Comparison of ENCODE assay signal across 10 cellular contexts in the genomic region with DNA sequence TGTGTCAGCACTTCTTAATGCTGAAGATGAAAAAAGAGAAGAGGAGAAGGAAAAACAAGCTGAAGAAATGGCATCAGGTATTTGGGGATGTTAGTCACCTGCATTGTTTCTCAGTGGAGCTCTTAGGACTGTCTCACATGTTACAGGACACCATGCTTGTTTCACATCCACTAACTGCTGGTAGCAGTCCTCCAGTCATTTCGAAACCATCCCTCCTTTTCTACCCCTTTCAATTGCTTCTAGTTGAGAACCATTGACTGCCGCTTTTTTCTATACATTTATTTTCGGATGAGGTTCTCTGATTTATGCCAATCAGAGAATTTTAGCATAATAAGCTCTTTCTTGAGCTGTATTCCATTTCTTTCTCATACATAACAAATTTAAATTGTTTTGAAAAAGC. TPM values are rescaled to one million over a fixed set of nuclear protein-coding genes. Genes with fewer than 3 reads are reported as not detected.
DNase-seq lines count a peak whose midpoint lies in the region; ATAC-seq and TF ChIP-seq lines count a peak whose summit lies in the region.
"Had no signal": no experiment of that assay in that cellular context is flagged by ENCODE, and none has a peak within 500 bp of the region (broad histone marks: within the 10 kb centered on the region; RNA-seq: fewer than 3 reads in every experiment).

No MANE protein-coding gene starts in this region.

- TF ChIP-seq CTCF in neutrophil (IDR thresholded peaks at IDR 0.05), result no peak

- H3K27me3 ChIP-seq in neutrophil, result no peaks in the 10 kb centered on the region

- H3K36me3 Mint-ChIP-seq in activated CD4-positive, alpha-beta T cell treated with anti-CD3 and anti-CD28 coated beads for 36 hours (ENCODE audit: low read depth), result peaks cover 51% of the 10 kb centered on the region

- H3K27ac Mint-ChIP-seq in activated CD4-positive, alpha-beta T cell treated with anti-CD3 and anti-CD28 coated beads for 36 hours, result peak overlapping the region; percentile 73

- H3K27me3 Mint-ChIP-seq in activated CD4-positive, alpha-beta T cell treated with anti-CD3 and anti-CD28 coated beads for 36 hours, result no peaks in the 10 kb centered on the region

- peak; percentile 95 for ATAC-seq in activated CD4-positive, alpha-beta T cell treated with anti-CD3 and anti-CD28 coated beads for 36 hours
- peak; percentile 100 for ATAC-seq in GM21723 (IDR thresholded peaks at IDR 0.05; ENCODE audit: unreplicated experiment)
- peak; percentile 100 for ATAC-seq in HG03439 (IDR thresholded peaks at IDR 0.05; ENCODE audit: unreplicated experiment)

- H3K9me3 ChIP-seq in neutrophil, result no peaks in the 10 kb centered on the region

- peaks cover 54% of the 10 kb centered on the region for H3K36me3 ChIP-seq in neutrophil

- H3K4me3 ChIP-seq in neutrophil (ENCODE audit: low read depth in 1 of 2, low read length in 1 of 2), result no peak overlapping the region

- CTCF ChIA-PET in activated CD4-positive, alpha-beta T cell treated with anti-CD3 and anti-CD28 coated beads for 36 hours (lab: Charles Lee), result interaction anchor here (0.7 to 2.9 kb wide), 9 partner anchors 19 to 298 kb away, joined by 3 to 12 read pairs (median 4); no protein-coding TSS in a partner anchor

- no peaks in the 10 kb centered on the region for H3K4me1 ChIP-seq in neutrophil (ENCODE audit: control insufficient read depth in 1 of 2, insufficient read depth in 1 of 2, low read depth in 1 of 2, low read length in 1 of 2)

- intact Hi-C loops in activated CD4-positive, alpha-beta T cell treated with anti-CD3 and anti-CD28 coated beads for 36 hours (cut with DNase I, micrococcal nuclease), result no loop called here

- H3K9me3 Mint-ChIP-seq in activated CD4-positive, alpha-beta T cell treated with anti-CD3 and anti-CD28 coated beads for 36 hours (ENCODE audit: low read depth), result no peaks in the 10 kb centered on the region

- peaks cover 26% of the 10 kb centered on the region for H3K4me1 Mint-ChIP-seq in activated CD4-positive, alpha-beta T cell treated with anti-CD3 and anti-CD28 coated beads for 36 hours

- no peak overlapping the region for H3K4me3 Mint-ChIP-seq in activated CD4-positive, alpha-beta T cell treated with anti-CD3 and anti-CD28 coated beads for 36 hours

- DNase-seq in activated CD4-positive, alpha-beta T cell treated with anti-CD3 and anti-CD28 coated beads for 36 hours, result no peak
- DNase-seq in activated CD4-positive, alpha-beta T cell treated with anti-CD3 and anti-CD28 coated beads, Interleukin-2, amount 50 U/mL, for 48 hours, result no peak
- no peak for DNase-seq in stimulated activated CD4-positive, alpha-beta T cell treated with anti-CD3 and anti-CD28 coated beads, Interleukin-15, amount 100 ng/mL, for 24 hours
- no peak for DNase-seq in Ammon's horn (ENCODE audit: low spot score)
- DNase-seq in foreskin melanocyte, result no peak
- DNase-seq: Karpas-422 had no signal

- H3K27ac ChIP-seq in neutrophil, result peak overlapping the region; percentile 21
- H3K27ac ChIP-seq: epithelial cell of prostate had no signal

- POLR2A ChIA-PET in activated CD4-positive, alpha-beta T cell treated with anti-CD3 and anti-CD28 coated beads for 36 hours (lab: Charles Lee), result interaction anchor here (0.6 kb wide), 2 partner anchors 41 to 63 kb away, joined by 4 to 5 read pairs; no protein-coding TSS in a partner anchor

RNA-seq across cellular contexts. Expression of a gene that starts 21.5 kb away (rescaled TPM):
- total RNA-seq in activated CD4-positive, alpha-beta T cell treated with anti-CD3 and anti-CD28 coated beads for 36 hours, result 10 to 100 TPM; 33.0 to 48.8 TPM

RNA-seq across cellular contexts. Expression of a gene that starts 51.2 kb away (rescaled TPM):
- total RNA-seq in activated CD4-positive, alpha-beta T cell treated with anti-CD3 and anti-CD28 coated beads for 36 hours, result 100 to 1,000 TPM in 1 of 2 experiments, 10 to 100 TPM in 1; 99.2 to 109 TPM
